Comparison of ENCODE assay signal across 9 cellular contexts in genomic region chr7:108455524-108455832, GRCh38. TPM values are rescaled to one million over a fixed set of nuclear protein-coding genes. Genes with fewer than 3 reads are reported as not detected.
DNase-seq lines count a peak whose midpoint lies in the region; FAIRE-seq and TF ChIP-seq lines count a peak whose summit lies in the region.
"Had no signal": no experiment of that assay in that cellular context is flagged by ENCODE, and none has a peak within 500 bp of the region (broad histone marks: within the 10 kb centered on the region; RNA-seq: fewer than 3 reads in every experiment).

No MANE protein-coding gene starts in this region.

- no peak for FAIRE-seq in D721Med (lab: Jason Lieb, UNC)

- peaks cover 15% of the 10 kb centered on the region for H3K9me3 Mint-ChIP-seq in glutamatergic neuron (ENCODE audit: unreplicated experiment)

- CTCF ChIA-PET in AG04449 (lab: Yijun Ruan, JAX), result interaction anchor here (6.0 kb wide), 1 partner anchor 272 kb away, joined by 24 read pairs; no protein-coding TSS in a partner anchor

- peak overlapping the region; percentile 76 for H3K27ac ChIP-seq in VCaP
- H3K27ac ChIP-seq: epithelial cell of prostate had no signal

- DNase-seq in AG04449 (ENCODE audit: low read depth, low spot score) (no peak), GM20000 (ENCODE audit: low spot score) (peak; percentile 58), glutamatergic neuron (no peak), skeletal muscle cell (ENCODE audit: low read depth) (no peak), D721Med (ENCODE audit: insufficient read length, low spot score) (no peak), SHP77 treated with DMSO at 0.1 percent for 48 hours (lab: John Stamatoyannopoulos, UW) (no peak), HPDE6-E6E7 (ENCODE audit: extremely low spot score) (no peak)

- H3K4me3 Mint-ChIP-seq in glutamatergic neuron (ENCODE audit: unreplicated experiment), result peak overlapping the region; percentile 77

- peak overlapping the region; percentile 48 for H3K27ac Mint-ChIP-seq in glutamatergic neuron (ENCODE audit: unreplicated experiment)

- TF ChIP-seq CTCF in AG04449 (IDR thresholded peaks at IDR 0.05; ENCODE audit: insufficient read depth, low read length, missing control alignments), result no peak
- no peak for TF ChIP-seq CTCF in GM20000 (IDR thresholded peaks at IDR 0.05; ENCODE audit: extremely low read depth, missing control alignments)
- no peak for TF ChIP-seq CTCF in VCaP (conservative IDR thresholded peaks at IDR 0.05)
- no peak for TF ChIP-seq CTCF in glutamatergic neuron (IDR thresholded peaks at IDR 0.05; ENCODE audit: partially characterized antibody, unreplicated experiment)
- TF ChIP-seq CTCF in D721Med (IDR thresholded peaks at IDR 0.05; ENCODE audit: insufficient read depth, missing control alignments), result no peak

- H3K27me3 Mint-ChIP-seq in glutamatergic neuron (ENCODE audit: unreplicated experiment), result peaks cover 9% of the 10 kb centered on the region

- POLR2A ChIA-PET in AG04449 (lab: Yijun Ruan, JAX), result no interaction called here

- H3K4me3 ChIP-seq in AG04449 (ENCODE audit: low read depth, low read length) (peak overlapping the region; percentile 52), skeletal muscle cell (ENCODE audit: low read depth, low read length) (peak overlapping the region; percentile 68)

- H3K4me1 Mint-ChIP-seq in glutamatergic neuron (ENCODE audit: low read depth, unreplicated experiment), result peaks cover 10% of the 10 kb centered on the region

- peaks cover 5% of the 10 kb centered on the region for H3K36me3 Mint-ChIP-seq in glutamatergic neuron (ENCODE audit: unreplicated experiment)

RNA-seq across cellular contexts. Expression of gene NRCAM, which starts 0.8 kb away (rescaled TPM):
- total RNA-seq in glutamatergic neuron (ENCODE audit: unreplicated experiment), result 120 TPM
